In the genomic region with DNA sequence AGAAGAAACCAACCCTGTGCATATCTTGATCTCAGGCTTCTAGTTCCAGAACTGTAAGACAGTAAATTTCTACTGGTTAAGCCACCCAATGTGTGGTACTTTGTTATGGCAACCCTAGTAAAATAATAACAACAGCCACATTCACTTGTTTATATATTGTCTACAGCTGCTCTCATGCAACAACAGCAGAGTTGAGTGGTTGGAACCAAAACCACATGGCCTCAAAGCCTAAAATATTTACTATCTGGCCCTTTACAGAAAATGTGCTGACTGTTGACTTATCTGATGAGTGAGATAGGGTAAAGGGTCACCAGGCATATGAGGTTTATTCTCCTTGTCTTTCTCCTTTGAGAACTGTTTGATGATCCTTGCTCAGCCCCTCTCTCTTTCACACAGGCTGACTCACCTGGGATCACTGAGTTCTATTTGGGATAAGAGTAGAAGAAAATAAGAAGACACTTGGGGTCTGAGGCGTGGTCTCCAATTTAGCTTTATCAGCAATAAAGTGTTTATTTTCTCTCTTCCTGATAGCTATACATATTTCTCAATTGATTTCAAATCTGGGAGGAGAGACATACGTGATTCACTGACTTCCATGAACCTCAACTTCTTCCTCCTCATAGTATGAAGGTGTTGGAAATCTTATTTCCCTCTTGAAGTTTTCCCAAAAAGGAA, we compare ENCODE assay signal across 18 cellular contexts.
"Had no signal": no experiment of that assay in that cellular context is flagged by ENCODE, and none has a peak within 500 bp of the region (broad histone marks: within the 10 kb centered on the region; RNA-seq: fewer than 3 reads in every experiment).

No MANE protein-coding gene starts in this region.

- H3K36me3 ChIP-seq: pancreas had no signal

- H3K27me3 ChIP-seq: pancreas had no signal

- ATAC-seq: activated CD8-positive, alpha-beta T cell treated with anti-CD3 and anti-CD28 coated beads, Interleukin-2, amount 10 ng/mL, durations not matched to agents 7 days and 5 days; activated T-cell treated with anti-CD3 and anti-CD28 coated beads, Interleukin-2, amount 50 U/mL, for 72 hours; left colon; naive thymus-derived CD8-positive, alpha-beta T cell; pancreas had no signal

- FAIRE-seq: pancreas, TTC549 had no signal

- H3K4me1 ChIP-seq: pancreas had no signal

- DNase-seq: activated B cell treated with CpG ODN at 0.5 μM for 24 hours; activated CD4-positive, alpha-beta T cell treated with anti-CD3 and anti-CD28 coated beads for 48 hours; activated CD8-positive, alpha-beta memory T cell treated with anti-CD3 and anti-CD28 coated beads, Interleukin-2, amount 50 U/mL, for 48 hours; activated CD8-positive, alpha-beta T cell treated with anti-CD3 and anti-CD28 coated beads, Interleukin-2, amount 10 ng/mL, durations not matched to agents 7 days and 5 days; activated gamma-delta T cell treated with Interleukin-2 at 50 U/mL for 16 hours; activated T-cell treated with anti-CD3 and anti-CD28 coated beads, Interleukin-2, amount 50 U/mL, for 72 hours; amygdala; cortex of kidney; effector CD8-positive, alpha-beta T cell; left colon; naive thymus-derived CD8-positive, alpha-beta T cell; pancreas; stimulated activated CD4-positive, alpha-beta T cell treated with anti-CD3 and anti-CD28 coated beads, Interleukin-4, amount 100 ng/mL, for 4 hours; stimulated activated CD8-positive, alpha-beta memory T cell treated with anti-CD3 and anti-CD28 coated beads, Interleukin-4, amount 100 ng/mL, for 48 hours; stimulated activated naive CD4-positive, alpha-beta T cell treated with Interleukin-2 at 50 U/mL for 16 hours; substantia nigra had no signal

- H3K9me3 ChIP-seq: pancreas had no signal

- H3K27ac ChIP-seq: pancreas had no signal

- H3K4me3 ChIP-seq: lung, pancreas had no signal
